Comparison of ENCODE assay signal across 23 cellular contexts in genomic region chr7:159000070-159000469, GRCh38.
"Had no signal": no experiment of that assay in that cellular context is flagged by ENCODE, and none has a peak within 500 bp of the region (broad histone marks: within the 10 kb centered on the region; RNA-seq: fewer than 3 reads in every experiment).

No MANE protein-coding gene starts in this region.

- H3K9me3 ChIP-seq: ovary, right lobe of liver, sigmoid colon, thoracic aorta, thyroid gland, vagina had no signal

- H2AFZ ChIP-seq: parathyroid adenoma had no signal

- DNase-seq: natural killer cell; occipital lobe; ovary; psoas muscle; right lobe of liver; sigmoid colon; small intestine; stimulated activated CD4-positive, alpha-beta T cell treated with anti-CD3 and anti-CD28 coated beads, Interleukin-15, amount 100 ng/mL, for 24 hours; stimulated activated CD4-positive, alpha-beta T cell treated with anti-CD3 and anti-CD28 coated beads, Interleukin-2, amount 100 ng/mL, for 24 hours; stimulated activated CD4-positive, alpha-beta T cell treated with anti-CD3 and anti-CD28 coated beads, Interleukin-2, amount 100 ng/mL, for 48 hours; stimulated activated CD4-positive, alpha-beta T cell treated with anti-CD3 and anti-CD28 coated beads, Interleukin-4, amount 100 ng/mL, for 24 hours; stimulated activated naive B cell treated with anti-CD40 and anti-IgM and Interleukin-4, amounts not matched to agents 10 μg/mL and 1 μg/mL and 100 μg/mL, for 72 hours; stimulated activated naive CD4-positive, alpha-beta T cell treated with Interleukin-2 at 50 U/mL for 16 hours; stomach; thyroid gland; trophoblast cell; upper lobe of left lung had no signal

- H3K9ac ChIP-seq: parathyroid adenoma had no signal

- H3K27me3 ChIP-seq: ovary, right lobe of liver, thyroid gland, vagina had no signal

- H3K4me1 ChIP-seq: parathyroid adenoma, psoas muscle, right lobe of liver, thyroid gland, vagina had no signal

- FAIRE-seq: small intestine, urothelium cell line had no signal

- H3K27ac ChIP-seq: ovary, parathyroid adenoma, psoas muscle, right lobe of liver, sigmoid colon, stomach, thoracic aorta, thyroid gland, tibial nerve, upper lobe of left lung, vagina had no signal

- ATAC-seq: natural killer cell; psoas muscle; right lobe of liver; stimulated activated effector memory CD8-positive, alpha-beta T cell treated with anti-CD3 and anti-CD28 coated beads, Interleukin-12 subunit alpha, Interleukin-12 subunit beta, amount 100 ng/mL, for 72 hours; stimulated activated naive B cell treated with anti-CD40 and anti-IgM and Interleukin-4, amounts not matched to agents 10 μg/mL and 1 μg/mL and 100 μg/mL, for 72 hours had no signal

- H3K4me3 ChIP-seq: ovary, psoas muscle, right lobe of liver, sigmoid colon, stomach, thoracic aorta, thyroid gland, tibial nerve, upper lobe of left lung, vagina had no signal

- H3K36me3 ChIP-seq: ovary, right lobe of liver, sigmoid colon, stomach, thoracic aorta, thyroid gland, tibial nerve, upper lobe of left lung, vagina had no signal
